22 cellular contexts compared by ENCODE assay signal in the genomic region with DNA sequence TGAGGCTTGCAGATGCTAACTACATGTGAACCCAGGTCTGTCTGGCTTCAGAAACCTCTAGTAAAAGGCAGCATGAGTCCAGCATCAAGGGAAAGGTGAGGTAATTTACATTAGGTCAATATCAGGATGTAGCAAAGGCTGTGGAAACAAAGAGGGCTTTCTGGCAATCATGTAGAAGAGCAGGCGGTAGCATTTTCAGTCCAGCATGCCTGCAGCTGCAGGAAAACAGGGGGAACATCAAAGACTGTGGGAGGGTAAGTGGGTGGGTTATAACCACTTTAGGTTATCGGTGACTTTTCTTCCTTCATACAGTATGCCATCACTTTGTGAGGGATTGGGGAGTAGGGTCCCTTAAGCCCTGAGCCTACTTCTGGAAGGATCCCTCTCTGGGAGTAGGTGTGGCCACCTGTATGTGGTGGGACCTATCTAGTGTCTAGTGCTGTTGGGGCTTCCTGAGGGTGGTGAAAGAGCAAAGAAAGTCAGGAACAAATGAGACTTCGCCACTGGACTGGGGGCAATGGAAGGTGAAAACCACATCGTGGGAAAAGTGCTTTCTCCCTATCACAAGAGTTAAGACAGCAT. TPM values are rescaled to one million over a fixed set of nuclear protein-coding genes. Genes with fewer than 3 reads are reported as not detected.
DNase-seq lines count a peak whose midpoint lies in the region; ATAC-seq and TF ChIP-seq lines count a peak whose summit lies in the region.
"Had no signal": no experiment of that assay in that cellular context is flagged by ENCODE, and none has a peak within 500 bp of the region (broad histone marks: within the 10 kb centered on the region; RNA-seq: fewer than 3 reads in every experiment).

No MANE protein-coding gene starts in this region.

- TF ChIP-seq CTCF in fibroblast of lung (conservative IDR thresholded peaks at IDR 0.05 in 1 of 2, IDR thresholded peaks at IDR 0.05 in 1 of 2; ENCODE audit: low read depth in 1 of 2, low read length in 2 of 2) (no peak), thyroid gland (IDR thresholded peaks at IDR 0.05) (no peak), mucosa of descending colon (IDR thresholded peaks at IDR 0.05) (no peak)

- no peaks in the 10 kb centered on the region for H3K27me3 ChIP-seq in fibroblast of lung (ENCODE audit: control insufficient read depth, insufficient read depth, low read length)
- no peaks in the 10 kb centered on the region for H3K27me3 ChIP-seq in thyroid gland
- H3K27me3 ChIP-seq: left lung, neutrophil had no signal

- DNase-seq in stimulated activated naive CD8-positive, alpha-beta T cell treated with anti-CD3 and anti-CD28 coated beads, Interleukin-15, Interleukin-2, amounts not matched to agents 100 U/mL and 50 U/mL, for 24 hours: no peak
- DNase-seq in activated CD8-positive, alpha-beta T cell treated with anti-CD3 and anti-CD28 coated beads, Interleukin-2, amount 10 ng/mL, durations not matched to agents 7 days and 5 days: no peak
- DNase-seq in fibroblast of lung (ENCODE audit: low read depth in 2 of 2) (no peak), thyroid gland (no peak), mucosa of descending colon (no peak), COR-L47 (lab: John Stamatoyannopoulos, UW) (no peak)
- DNase-seq: activated CD4-positive, CD25-positive, alpha-beta regulatory T cell treated with anti-CD3 and anti-CD28 coated beads, Interleukin-2, amount 50 U/mL, for 72 hours; activated CD8-positive, alpha-beta memory T cell treated with anti-CD3 and anti-CD28 coated beads, Interleukin-2, amount 50 U/mL, for 48 hours; activated naive CD4-positive, alpha-beta T cell; Caco-2; left lung; midbrain; NCI-H526 treated with DMSO at 0.1 percent for 48 hours; PC-3; retina; stimulated activated naive CD4-positive, alpha-beta T cell; T1000 had no signal

- H3K27me3 Mint-ChIP-seq in stimulated activated naive CD8-positive, alpha-beta T cell treated with anti-CD3 and anti-CD28 coated beads, Interleukin-15, Interleukin-2, amounts not matched to agents 100 ng/mL and 50 ng/mL, for 24 hours: no peaks in the 10 kb centered on the region
- H3K27me3 Mint-ChIP-seq in activated CD8-positive, alpha-beta T cell treated with anti-CD3 and anti-CD28 coated beads, Interleukin-2, amount 10 ng/mL, durations not matched to agents 7 days and 5 days (ENCODE audit: low read depth): no peaks in the 10 kb centered on the region
- H3K27me3 Mint-ChIP-seq: brain had no signal

- no peak overlapping the region for H2AFZ ChIP-seq in fibroblast of lung (ENCODE audit: low read length)

- H3K36me3 ChIP-seq in fibroblast of lung (ENCODE audit: control insufficient read depth, insufficient read depth, low read length) (peaks cover 25% of the 10 kb centered on the region), thyroid gland (peaks cover 15 to 16% of the 10 kb centered on the region in 2 donors), mucosa of descending colon (ENCODE audit: low read depth) (no peaks in the 10 kb centered on the region)

- H3K27ac ChIP-seq in fibroblast of lung (ENCODE audit: insufficient read depth, low read length) (peak overlapping the region; percentile 14), thyroid gland (peak overlapping the region in 2 of 3 donors; percentile 94 to 96)
- H3K27ac ChIP-seq: left lung, neutrophil had no signal

- peak overlapping the region; percentile 11 for H3K4me3 Mint-ChIP-seq in stimulated activated naive CD8-positive, alpha-beta T cell treated with anti-CD3 and anti-CD28 coated beads, Interleukin-15, Interleukin-2, amounts not matched to agents 100 ng/mL and 50 ng/mL, for 24 hours
- no peak overlapping the region for H3K4me3 Mint-ChIP-seq in activated CD8-positive, alpha-beta T cell treated with anti-CD3 and anti-CD28 coated beads, Interleukin-2, amount 10 ng/mL, durations not matched to agents 7 days and 5 days
- H3K4me3 Mint-ChIP-seq: brain had no signal

- no peak for ATAC-seq in stimulated activated naive CD8-positive, alpha-beta T cell treated with anti-CD3 and anti-CD28 coated beads, Interleukin-15, Interleukin-2, amounts not matched to agents 100 U/mL and 50 U/mL, for 24 hours
- no peak for ATAC-seq in activated CD8-positive, alpha-beta T cell treated with anti-CD3 and anti-CD28 coated beads, Interleukin-2, amount 10 ng/mL, durations not matched to agents 7 days and 5 days
- no peak for ATAC-seq in mucosa of descending colon
- ATAC-seq in GM21515 (IDR thresholded peaks at IDR 0.05; ENCODE audit: unreplicated experiment): no peak
- ATAC-seq: K562, left lung, PC-3 had no signal

- no peak overlapping the region for H3K4me2 ChIP-seq in fibroblast of lung (ENCODE audit: extremely low read depth, insufficient read depth, low read length)

- intact Hi-C loops in thyroid gland (cut with DNase I): no loop called here
- intact Hi-C loops in mucosa of descending colon (cut with DNase I, micrococcal nuclease): no loop called here

- CTCF ChIA-PET in activated CD8-positive, alpha-beta T cell treated with anti-CD3 and anti-CD28 coated beads, Interleukin-2, amount 10 ng/mL, durations not matched to agents 7 days and 5 days (lab: Charles Lee): no interaction called here

- POLR2A ChIA-PET in activated CD8-positive, alpha-beta T cell treated with anti-CD3 and anti-CD28 coated beads, Interleukin-2, amount 10 ng/mL, durations not matched to agents 7 days and 5 days (lab: Charles Lee): no interaction called here

- H3K79me2 ChIP-seq in fibroblast of lung (ENCODE audit: control insufficient read depth, insufficient read depth, low read length): peaks cover 58% of the 10 kb centered on the region

- peak overlapping the region; percentile 70 for H3K27ac Mint-ChIP-seq in stimulated activated naive CD8-positive, alpha-beta T cell treated with anti-CD3 and anti-CD28 coated beads, Interleukin-15, Interleukin-2, amounts not matched to agents 100 ng/mL and 50 ng/mL, for 24 hours
- peak overlapping the region; percentile 46 for H3K27ac Mint-ChIP-seq in activated CD8-positive, alpha-beta T cell treated with anti-CD3 and anti-CD28 coated beads, Interleukin-2, amount 10 ng/mL, durations not matched to agents 7 days and 5 days

- H3K4me1 Mint-ChIP-seq in stimulated activated naive CD8-positive, alpha-beta T cell treated with anti-CD3 and anti-CD28 coated beads, Interleukin-15, Interleukin-2, amounts not matched to agents 100 ng/mL and 50 ng/mL, for 24 hours (ENCODE audit: low read depth): peaks cover 25% of the 10 kb centered on the region
- peaks cover 36% of the 10 kb centered on the region for H3K4me1 Mint-ChIP-seq in activated CD8-positive, alpha-beta T cell treated with anti-CD3 and anti-CD28 coated beads, Interleukin-2, amount 10 ng/mL, durations not matched to agents 7 days and 5 days (ENCODE audit: low read depth)

- H3K36me3 Mint-ChIP-seq in stimulated activated naive CD8-positive, alpha-beta T cell treated with anti-CD3 and anti-CD28 coated beads, Interleukin-15, Interleukin-2, amounts not matched to agents 100 ng/mL and 50 ng/mL, for 24 hours (ENCODE audit: low read depth): peaks cover 63% of the 10 kb centered on the region
- peaks cover 66% of the 10 kb centered on the region for H3K36me3 Mint-ChIP-seq in activated CD8-positive, alpha-beta T cell treated with anti-CD3 and anti-CD28 coated beads, Interleukin-2, amount 10 ng/mL, durations not matched to agents 7 days and 5 days (ENCODE audit: low read depth)

- no peaks in the 10 kb centered on the region for H3K9me3 Mint-ChIP-seq in stimulated activated naive CD8-positive, alpha-beta T cell treated with anti-CD3 and anti-CD28 coated beads, Interleukin-15, Interleukin-2, amounts not matched to agents 100 ng/mL and 50 ng/mL, for 24 hours
- H3K9me3 Mint-ChIP-seq in activated CD8-positive, alpha-beta T cell treated with anti-CD3 and anti-CD28 coated beads, Interleukin-2, amount 10 ng/mL, durations not matched to agents 7 days and 5 days (ENCODE audit: insufficient read depth): no peaks in the 10 kb centered on the region
- H3K9me3 Mint-ChIP-seq: brain had no signal

- H3K4me1 ChIP-seq in fibroblast of lung (ENCODE audit: control insufficient read depth, extremely low read depth, insufficient read depth, low read length) (peaks cover 4% of the 10 kb centered on the region), thyroid gland (peaks cover 60 to 61% of the 10 kb centered on the region in 2 donors), mucosa of descending colon (ENCODE audit: low read depth) (no peaks in the 10 kb centered on the region)
- H3K4me1 ChIP-seq: Caco-2 had no signal

- no peaks in the 10 kb centered on the region for H4K20me1 ChIP-seq in fibroblast of lung (ENCODE audit: control insufficient read depth, extremely low read depth, insufficient read depth, low read length)

- TF ChIP-seq POLR2A in thyroid gland (IDR thresholded peaks at IDR 0.05): no peak

- no peak overlapping the region for H3K9ac ChIP-seq in fibroblast of lung (ENCODE audit: insufficient read depth, low read length)

- H3K4me3 ChIP-seq in fibroblast of lung (replicated peaks in 1 of 4; ENCODE audit: control extremely low read depth in 1 of 4, insufficient read depth in 1 of 4, low read depth in 3 of 4, low read length in 4 of 4) (no peak overlapping the region), thyroid gland (replicated peaks in 1 of 3) (no peak overlapping the region), mucosa of descending colon (no peak overlapping the region)
- H3K4me3 ChIP-seq: K562, left lung had no signal

- H3K9me3 ChIP-seq in fibroblast of lung (ENCODE audit: control insufficient read depth, insufficient read depth, low read depth, low read length) (no peaks in the 10 kb centered on the region), thyroid gland (no peaks in the 10 kb centered on the region), mucosa of descending colon (no peaks in the 10 kb centered on the region)
- H3K9me3 ChIP-seq: Caco-2, left lung, neutrophil had no signal

- 84 to 92% methylated on average over 4 of the region's 4 CpGs for WGBS in thyroid gland, 2 donors

RNA-seq across cellular contexts. Expression of gene SUGP2, which starts 10.8 kb away (rescaled TPM):
- 100 to 1,000 TPM; 123 to 124 TPM for total RNA-seq in activated CD8-positive, alpha-beta T cell treated with anti-CD3 and anti-CD28 coated beads, Interleukin-2, amount 10 ng/mL, durations not matched to agents 7 days and 5 days
- total RNA-seq in fibroblast of lung: 24.7 and 31.4 TPM in 2 replicates
- polyA plus RNA-seq in fibroblast of lung: 29.2 and 32.9 TPM in 2 replicates
- 28.6 and 32.3 TPM in 2 replicates for polyA plus RNA-seq in fibroblast of lung (2012)
- polyA minus RNA-seq in fibroblast of lung (ENCODE audit: low replicate concordance): 12.9 and 26.8 TPM in 2 replicates
- 10 to 100 TPM; 70.3 to 93.5 (median 82.2) TPM for total RNA-seq in thyroid gland
- 10 to 100 TPM; 65.4 to 93.4 (median 69.8) TPM for total RNA-seq in mucosa of descending colon

RNA-seq across cellular contexts. Expression of gene ARMC6, which starts 10.9 kb away (rescaled TPM):
- total RNA-seq in activated CD8-positive, alpha-beta T cell treated with anti-CD3 and anti-CD28 coated beads, Interleukin-2, amount 10 ng/mL, durations not matched to agents 7 days and 5 days: 10 to 100 TPM; 33.4 to 35.4 TPM
- total RNA-seq in fibroblast of lung: 25.7 and 35.8 TPM in 2 replicates
- 14.0 and 23.0 TPM in 2 replicates for polyA plus RNA-seq in fibroblast of lung
- polyA plus RNA-seq in fibroblast of lung (2012): 23.4 and 37.8 TPM in 2 replicates
- 70.0 and 82.4 TPM in 2 replicates for polyA minus RNA-seq in fibroblast of lung (ENCODE audit: low replicate concordance)
- 10 to 100 TPM; 33.1 to 60.0 (median 46.1) TPM for total RNA-seq in thyroid gland
- 10 to 100 TPM; 18.4 to 20.0 (median 19.3) TPM for total RNA-seq in mucosa of descending colon

RNA-seq across cellular contexts. Expression of gene SLC25A42, which starts 41.3 kb away (rescaled TPM):
- total RNA-seq in activated CD8-positive, alpha-beta T cell treated with anti-CD3 and anti-CD28 coated beads, Interleukin-2, amount 10 ng/mL, durations not matched to agents 7 days and 5 days: 10 to 100 TPM; 20.1 to 20.2 TPM
- total RNA-seq in fibroblast of lung (4.9 and 7.1 TPM in 2 replicates), thyroid gland (10 to 100 TPM; 28.0 to 43.9 (median 33.9) TPM), mucosa of descending colon (10 to 100 TPM in 1 of 3 donors, 1 to 10 TPM in 2; 9.4 to 11.7 (median 9.8) TPM)
- polyA plus RNA-seq in fibroblast of lung: 3.5 and 3.6 TPM in 2 replicates
- polyA plus RNA-seq in fibroblast of lung (2012): 5.6 and 5.9 TPM in 2 replicates
- polyA minus RNA-seq in fibroblast of lung (ENCODE audit: low replicate concordance): 4.8 and 11.4 TPM in 2 replicates
